In the genomic region with DNA sequence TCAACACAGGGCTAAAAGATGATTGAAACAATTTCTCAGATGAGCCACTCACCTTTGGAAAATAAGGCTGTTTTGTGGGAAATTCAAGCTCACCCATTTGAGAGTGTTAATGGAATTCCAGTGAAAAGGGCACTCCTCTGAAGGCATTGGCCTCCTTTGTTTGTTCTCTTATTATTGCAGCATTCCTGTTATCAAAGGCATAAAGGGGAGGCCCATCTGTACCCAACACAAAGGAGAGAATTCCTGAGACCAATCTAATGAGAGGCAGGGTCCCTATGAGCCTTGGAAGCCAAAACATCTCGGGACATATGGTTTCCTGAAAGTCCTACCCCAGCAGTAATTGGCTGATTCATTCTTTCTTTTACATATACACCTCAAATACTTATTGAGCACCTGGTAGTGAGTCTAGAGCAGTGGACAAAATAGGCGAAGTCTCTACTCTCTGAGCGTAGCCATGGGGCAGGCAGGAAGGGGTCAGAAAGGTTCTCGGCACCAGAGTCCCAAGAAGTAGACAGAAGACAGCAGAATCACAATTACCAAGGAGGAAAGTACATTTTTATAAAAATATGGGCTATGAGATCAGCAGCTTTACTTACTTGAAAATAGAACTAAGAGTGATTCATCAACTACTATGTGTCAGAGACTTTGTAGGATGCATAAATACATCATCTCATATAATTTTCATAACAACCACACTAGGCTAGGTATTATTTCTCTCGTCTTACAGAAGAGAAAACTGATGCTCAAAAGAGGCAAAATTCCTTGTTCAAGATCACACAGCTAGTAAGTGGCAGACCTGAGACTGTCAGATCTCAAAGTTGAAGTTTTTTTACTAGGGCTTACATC, we compare ENCODE assay signal across 20 cellular contexts.
A peak's percentile ranks its signal among the peaks of the same experiment; 100 is the strongest.
DNase-seq lines count a peak whose midpoint lies in the region; ATAC-seq and TF ChIP-seq lines count a peak whose summit lies in the region.
"Had no signal": no experiment of that assay in that cellular context is flagged by ENCODE, and none has a peak within 500 bp of the region (broad histone marks: within the 10 kb centered on the region; RNA-seq: fewer than 3 reads in every experiment).

No MANE protein-coding gene starts in this region.

- no peaks in the 10 kb centered on the region for H3K9me2 ChIP-seq in GM23248 (ENCODE audit: insufficient read depth)
- no peaks in the 10 kb centered on the region for H3K9me2 ChIP-seq in SK-N-SH

- peak overlapping the region; percentile 68 for H3K18ac ChIP-seq in mesendoderm (ENCODE audit: low read length)

- 41 to 44% methylated on average over 5 of the region's 5 CpGs for WGBS in GM23248 (ENCODE audit: low coverage in 1 of 2, low lambda C conversion rate in 2 of 2, missing lambda C conversion rate in 2 of 2), 2 experiments
- 63% methylated on average over 5 of the region's 5 CpGs for WGBS in SK-N-SH (ENCODE audit: low lambda C conversion rate)
- 63 to 81% methylated on average over 1 to 5 of the region's 5 CpGs for WGBS in endodermal cell (ENCODE audit: insufficient coverage in 1 of 2, insufficient read length in 1 of 2), 2 experiments
- WGBS in mesendoderm (ENCODE audit: extremely low coverage, insufficient coverage, low lambda C conversion rate): no CpG with 5 or more reads among the region's 5 CpGs

- TF ChIP-seq CTCF in SK-N-SH (IDR thresholded peaks at IDR 0.05) (no peak), endodermal cell (conservative IDR thresholded peaks at IDR 0.05) (no peak)

- no peak overlapping the region for H4K5ac ChIP-seq in mesendoderm (ENCODE audit: low read length)

- ATAC-seq in HG03159 (IDR thresholded peaks at IDR 0.05; ENCODE audit: unreplicated experiment): no peak
- no peak for ATAC-seq in GM21423 (IDR thresholded peaks at IDR 0.05; ENCODE audit: unreplicated experiment)
- ATAC-seq in GM18520 (IDR thresholded peaks at IDR 0.05; ENCODE audit: unreplicated experiment): no peak
- ATAC-seq: activated naive CD8-positive, alpha-beta T cell treated with anti-CD3 and anti-CD28 coated beads, Interleukin-2, amount 50 U/mL, for 24 hours; left colon had no signal

- H4K8ac ChIP-seq in mesendoderm (ENCODE audit: low read depth, low read length): no peak overlapping the region

- peaks cover 8% of the 10 kb centered on the region for H3K27me3 Mint-ChIP-seq in endodermal cell (ENCODE audit: insufficient read depth)
- H3K27me3 Mint-ChIP-seq: activated naive CD8-positive, alpha-beta T cell treated with anti-CD3 and anti-CD28 coated beads, Interleukin-2, amount 50 U/mL, for 24 hours had no signal

- H2AFZ ChIP-seq in GM23248: no peak overlapping the region
- H2AFZ ChIP-seq in SK-N-SH (ENCODE audit: low read depth): no peak overlapping the region

- no peak overlapping the region for H2BK120ac ChIP-seq in mesendoderm (ENCODE audit: low read depth, low read length)

- H2BK15ac ChIP-seq in mesendoderm (replicated peaks; ENCODE audit: low read depth): no peak overlapping the region

- H3F3A ChIP-seq in GM23248 (ENCODE audit: insufficient read depth) (no peaks in the 10 kb centered on the region), SK-N-SH (replicated peaks; ENCODE audit: insufficient read depth) (peaks cover 5% of the 10 kb centered on the region)

- in situ Hi-C loops in GM23248 (cut with MboI): no loop called here

- no peaks in the 10 kb centered on the region for H3K36me3 Mint-ChIP-seq in endodermal cell (ENCODE audit: low read depth)
- H3K36me3 Mint-ChIP-seq: memory B cell had no signal

- CTCF ChIA-PET in SK-N-SH (lab: Yijun Ruan, JAX): interaction anchor here (1.7 kb wide), 1 partner anchor 13 kb away, joined by 5 read pairs; no protein-coding TSS in a partner anchor

- POLR2A ChIA-PET in SK-N-SH (lab: Yijun Ruan, JAX): no interaction called here

- H3K36me3 ChIP-seq in GM23248 (ENCODE audit: low read depth): no peaks in the 10 kb centered on the region
- H3K36me3 ChIP-seq in SK-N-SH (replicated peaks in 1 of 2; ENCODE audit: control insufficient read depth in 1 of 2, insufficient read depth in 2 of 2, low read length in 1 of 2): no peaks in the 10 kb centered on the region
- H3K36me3 ChIP-seq in endodermal cell (ENCODE audit: control insufficient read depth, insufficient read depth, low read length): no peaks in the 10 kb centered on the region
- no peaks in the 10 kb centered on the region for H3K36me3 ChIP-seq in mesendoderm (ENCODE audit: control insufficient read depth, insufficient read depth, low read length)

- H3K79me2 ChIP-seq in GM23248 (ENCODE audit: insufficient read depth) (no peaks in the 10 kb centered on the region), SK-N-SH (ENCODE audit: insufficient read depth) (no peaks in the 10 kb centered on the region), mesendoderm (ENCODE audit: control insufficient read depth, insufficient read depth, low read length) (no peaks in the 10 kb centered on the region)

- H4K20me1 ChIP-seq in GM23248 (ENCODE audit: insufficient read depth) (no peaks in the 10 kb centered on the region), SK-N-SH (ENCODE audit: insufficient read depth) (no peaks in the 10 kb centered on the region)

- H3K79me1 ChIP-seq in mesendoderm (ENCODE audit: low read length): no peaks in the 10 kb centered on the region

- no peak overlapping the region for H3K4me3 Mint-ChIP-seq in endodermal cell
- H3K4me3 Mint-ChIP-seq: activated naive CD8-positive, alpha-beta T cell treated with anti-CD3 and anti-CD28 coated beads, Interleukin-2, amount 50 U/mL, for 24 hours; memory B cell had no signal

- H2BK5ac ChIP-seq in mesendoderm (ENCODE audit: low read length): no peak overlapping the region

- H3K4me3 ChIP-seq in GM23248 (no peak overlapping the region), SK-N-SH (ENCODE audit: low read depth in 2 of 2, low read length in 1 of 2) (no peak overlapping the region), endodermal cell (ENCODE audit: low read length) (no peak overlapping the region), mesendoderm (ENCODE audit: low read length) (no peak overlapping the region)
- H3K4me3 ChIP-seq: skin epidermis had no signal

- no peak overlapping the region for H3K23ac ChIP-seq in mesendoderm (ENCODE audit: low read length)

- H3K4me2 ChIP-seq in GM23248 (ENCODE audit: unreplicated experiment) (no peak overlapping the region), SK-N-SH (no peak overlapping the region), mesendoderm (ENCODE audit: low read length) (no peak overlapping the region)

- H3K4me1 ChIP-seq in GM23248 (ENCODE audit: insufficient read depth) (no peaks in the 10 kb centered on the region), SK-N-SH (ENCODE audit: control insufficient read depth in 1 of 2, insufficient read depth in 2 of 2, low read depth in 1 of 2, low read length in 1 of 2) (peaks cover 2 to 11% of the 10 kb centered on the region in 2 experiments; a peak in 2 of 4 replicates), endodermal cell (ENCODE audit: control insufficient read depth, insufficient read depth, low read length) (peaks cover 6% of the 10 kb centered on the region), mesendoderm (ENCODE audit: control insufficient read depth, low read depth, low read length) (peaks cover 5% of the 10 kb centered on the region)

- H3K9me3 Mint-ChIP-seq in endodermal cell: no peaks in the 10 kb centered on the region
- H3K9me3 Mint-ChIP-seq: activated naive CD8-positive, alpha-beta T cell treated with anti-CD3 and anti-CD28 coated beads, Interleukin-2, amount 50 U/mL, for 24 hours; memory B cell had no signal

- H3K27ac ChIP-seq in GM23248: no peak overlapping the region
- H3K27ac ChIP-seq in SK-N-SH (ENCODE audit: low read depth in 2 of 2, low read length in 1 of 2): peak overlapping the region in 1 of 2 experiments; percentile 33; a peak in 1 of 4 replicates
- peak overlapping the region; percentile 85 for H3K27ac ChIP-seq in endodermal cell (ENCODE audit: low read depth, low read length)
- H3K27ac ChIP-seq in mesendoderm (ENCODE audit: low read depth, low read length): no peak overlapping the region
- H3K27ac ChIP-seq: RWPE1, skin epidermis, VCaP had no signal

- H3K27ac Mint-ChIP-seq in endodermal cell: peak overlapping the region; percentile 15
- H3K27ac Mint-ChIP-seq: activated naive CD8-positive, alpha-beta T cell treated with anti-CD3 and anti-CD28 coated beads, Interleukin-2, amount 50 U/mL, for 24 hours; memory B cell had no signal

- H3K9me3 ChIP-seq in GM23248 (ENCODE audit: low read depth): no peaks in the 10 kb centered on the region
- H3K9me3 ChIP-seq in SK-N-SH: no peaks in the 10 kb centered on the region
- no peaks in the 10 kb centered on the region for H3K9me3 ChIP-seq in endodermal cell (ENCODE audit: control insufficient read depth, low read length)

- no peak overlapping the region for H3K4ac ChIP-seq in mesendoderm (ENCODE audit: low read depth, low read length)

- no peak overlapping the region for H3K9ac ChIP-seq in GM23248
- H3K9ac ChIP-seq in SK-N-SH: no peak overlapping the region
- H3K9ac ChIP-seq in endodermal cell (ENCODE audit: extremely low read depth, low read length, poor library complexity, severe bottlenecking): no peak overlapping the region
- no peak overlapping the region for H3K9ac ChIP-seq in mesendoderm (ENCODE audit: low read length)

- no peak for TF ChIP-seq EP300 in SK-N-SH (IDR thresholded peaks at IDR 0.05; ENCODE audit: borderline replicate concordance in 1 of 2, low read depth in 1 of 2, low read length in 1 of 2)

- DNase-seq in GM23248: peak; percentile 34
- no peak for DNase-seq in SK-N-SH
- peak; percentile 60 for DNase-seq in endodermal cell
- peak; percentile 56 for DNase-seq in mesendoderm
- no peak for DNase-seq in GM19238 (ENCODE audit: insufficient read length, low spot score)
- DNase-seq: activated naive CD8-positive, alpha-beta T cell treated with anti-CD3 and anti-CD28 coated beads, Interleukin-2, amount 50 U/mL, for 24 hours; C1 segment of cervical spinal cord; EL; left colon; NCI-H1092; NCI-H187; NCI-H2227 treated with DMSO at 0.1 percent for 48 hours; trophoblast cell had no signal

- no peak overlapping the region for H2AK5ac ChIP-seq in mesendoderm (ENCODE audit: low read length)

- no peak for TF ChIP-seq RAD21 in SK-N-SH (IDR thresholded peaks at IDR 0.05; ENCODE audit: low read length)

- no peak overlapping the region for H3K56ac ChIP-seq in mesendoderm (ENCODE audit: low read length)

- no peaks in the 10 kb centered on the region for H3K27me3 ChIP-seq in GM23248 (replicated peaks; ENCODE audit: insufficient read depth)
- H3K27me3 ChIP-seq in SK-N-SH (ENCODE audit: insufficient read depth): no peaks in the 10 kb centered on the region
- no peaks in the 10 kb centered on the region for H3K27me3 ChIP-seq in endodermal cell (ENCODE audit: control insufficient read depth, insufficient read depth, low read length, poor library complexity, severe bottlenecking)
- no peaks in the 10 kb centered on the region for H3K27me3 ChIP-seq in mesendoderm (ENCODE audit: insufficient read depth, low read length, poor library complexity)

- peaks cover 34% of the 10 kb centered on the region for H3K4me1 Mint-ChIP-seq in endodermal cell
- H3K4me1 Mint-ChIP-seq: activated naive CD8-positive, alpha-beta T cell treated with anti-CD3 and anti-CD28 coated beads, Interleukin-2, amount 50 U/mL, for 24 hours; memory B cell had no signal

TF ChIP-seq in SK-N-SH, 30 proteins besides CTCF, POLR2A, EP300 and RAD21 (continues in another document):
- peak; percentile 23; the same call in 1 of the 2 replicates for TF ChIP-seq FOSL2 (IDR thresholded peaks at IDR 0.05; ENCODE audit: borderline replicate concordance, low read depth)

Comparison
In these comparisons a context has a peak if more than half of its experiments do, and no peak if none do; other contexts are left out.
1. DNase-seq: peak in GM23248 (single experiment), endodermal cell (single experiment) and mesendoderm (single experiment); none in SK-N-SH (single experiment) and GM19238 (single experiment).